In the genomic region with DNA sequence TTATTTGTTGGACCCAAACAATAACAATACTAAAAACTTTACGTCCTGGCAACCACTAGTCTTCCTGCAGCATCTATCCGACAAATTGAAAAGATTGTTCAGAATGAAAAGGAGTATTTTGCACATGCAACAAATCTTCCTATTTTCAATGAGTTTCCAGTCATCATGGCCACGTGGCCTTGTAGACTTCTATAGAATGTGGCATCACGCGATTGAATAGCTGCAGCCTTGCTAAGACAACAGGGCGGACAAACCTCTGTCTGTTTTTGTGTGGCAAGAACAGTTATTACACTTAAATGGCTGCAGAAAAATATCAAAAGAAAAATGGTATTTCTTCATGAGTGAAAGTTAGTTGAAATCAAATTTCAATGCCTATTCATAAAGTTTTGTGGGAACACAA, we compare ENCODE assay signal across 11 cellular contexts.
"Had no signal": no experiment of that assay in that cellular context is flagged by ENCODE, and none has a peak within 500 bp of the region (broad histone marks: within the 10 kb centered on the region; RNA-seq: fewer than 3 reads in every experiment).

No MANE protein-coding gene starts in this region.

- H3K9me3 Mint-ChIP-seq: neural crest cell had no signal

- H3K4me3 ChIP-seq: cardiac muscle cell, thyroid gland had no signal

- H3K36me3 Mint-ChIP-seq: activated naive CD4-positive, alpha-beta T cell treated with anti-CD3 and anti-CD28 coated beads, Interleukin-2, amount 50 U/mL, for 72 hours had no signal

- H3K27ac ChIP-seq: cardiac muscle cell, right atrium auricular region, thyroid gland had no signal

- H3K4me3 Mint-ChIP-seq: neural crest cell had no signal

- H3K9me3 ChIP-seq: right atrium auricular region, thyroid gland had no signal

- DNase-seq: activated CD4-positive, alpha-beta T cell treated with anti-CD3 and anti-CD28 coated beads, Interleukin-2, amount 50 U/mL, for 4 hours; activated T-cell treated with anti-CD3 and anti-CD28 coated beads, Interleukin-2, amount 50 U/mL, for 1 hour; aorta; effector memory CD4-positive, alpha-beta T cell; islet precursor cell; T-helper 2 cell; thyroid gland had no signal

- H3K27me3 ChIP-seq: cardiac muscle cell, right atrium auricular region, thyroid gland had no signal

- H3K36me3 ChIP-seq: cardiac muscle cell, right atrium auricular region, thyroid gland had no signal

- H3K4me1 ChIP-seq: right atrium auricular region, thyroid gland had no signal

- H3K27ac Mint-ChIP-seq: activated naive CD4-positive, alpha-beta T cell treated with anti-CD3 and anti-CD28 coated beads, Interleukin-2, amount 50 U/mL, for 72 hours had no signal
